In genomic region chr5:179869641-179870402, GRCh38 we compare ENCODE assay signal across 2 cellular contexts.
TF ChIP-seq lines count a peak whose summit lies in the region.

No MANE protein-coding gene starts in this region.

TF ChIP-seq in SK-N-SH, 30 proteins besides CTCF, POLR2A, EP300 and RAD21 (continued from another document):
- TF ChIP-seq REST (IDR thresholded peaks at IDR 0.05; ENCODE audit: low read depth, low read length), result no peak

TF ChIP-seq in SK-N-SH treated with all-trans-retinoic acid at 6 μM for 48 hours, 23 proteins besides CTCF, POLR2A, EP300 and RAD21 (continued from another document):
- TF ChIP-seq, protein P1, sequence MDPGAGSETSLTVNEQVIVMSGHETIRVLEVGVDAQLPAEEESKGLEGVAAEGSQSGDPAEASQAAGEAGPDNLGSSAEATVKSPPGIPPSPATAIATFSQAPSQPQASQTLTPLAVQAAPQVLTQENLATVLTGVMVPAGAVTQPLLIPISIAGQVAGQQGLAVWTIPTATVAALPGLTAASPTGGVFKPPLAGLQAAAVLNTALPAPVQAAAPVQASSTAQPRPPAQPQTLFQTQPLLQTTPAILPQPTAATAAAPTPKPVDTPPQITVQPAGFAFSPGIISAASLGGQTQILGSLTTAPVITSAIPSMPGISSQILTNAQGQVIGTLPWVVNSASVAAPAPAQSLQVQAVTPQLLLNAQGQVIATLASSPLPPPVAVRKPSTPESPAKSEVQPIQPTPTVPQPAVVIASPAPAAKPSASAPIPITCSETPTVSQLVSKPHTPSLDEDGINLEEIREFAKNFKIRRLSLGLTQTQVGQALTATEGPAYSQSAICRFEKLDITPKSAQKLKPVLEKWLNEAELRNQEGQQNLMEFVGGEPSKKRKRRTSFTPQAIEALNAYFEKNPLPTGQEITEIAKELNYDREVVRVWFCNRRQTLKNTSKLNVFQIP (CRISPR knock-in tag; IDR thresholded peaks at IDR 0.05; ENCODE audit: borderline replicate concordance, low read depth), result no peak
- TF ChIP-seq ZNF8 (CRISPR knock-in tag; IDR thresholded peaks at IDR 0.05) (no peak), OSR1 (CRISPR knock-in tag; IDR thresholded peaks at IDR 0.05) (no peak), PPARA (CRISPR knock-in tag; IDR thresholded peaks at IDR 0.05; ENCODE audit: borderline replicate concordance) (no peak), ZC3H10 (CRISPR knock-in tag; IDR thresholded peaks at IDR 0.05) (no peak), ISL1 (CRISPR knock-in tag; IDR thresholded peaks at IDR 0.05) (no peak), ZFP3 (CRISPR knock-in tag; IDR thresholded peaks at IDR 0.05) (no peak), ZFP30 (CRISPR knock-in tag; IDR thresholded peaks at IDR 0.05) (no peak), CSDC2 (CRISPR knock-in tag; IDR thresholded peaks at IDR 0.05) (no peak), TCF4 (CRISPR knock-in tag; IDR thresholded peaks at IDR 0.05; ENCODE audit: borderline replicate concordance) (no peak), BACH2 (CRISPR knock-in tag; IDR thresholded peaks at IDR 0.05; ENCODE audit: borderline replicate concordance) (no peak), GLIS3 (CRISPR knock-in tag; IDR thresholded peaks at IDR 0.05) (no peak), ARNTL (CRISPR knock-in tag; IDR thresholded peaks at IDR 0.05; ENCODE audit: borderline replicate concordance, low read depth) (no peak)
- TF ChIP-seq, protein P2, sequence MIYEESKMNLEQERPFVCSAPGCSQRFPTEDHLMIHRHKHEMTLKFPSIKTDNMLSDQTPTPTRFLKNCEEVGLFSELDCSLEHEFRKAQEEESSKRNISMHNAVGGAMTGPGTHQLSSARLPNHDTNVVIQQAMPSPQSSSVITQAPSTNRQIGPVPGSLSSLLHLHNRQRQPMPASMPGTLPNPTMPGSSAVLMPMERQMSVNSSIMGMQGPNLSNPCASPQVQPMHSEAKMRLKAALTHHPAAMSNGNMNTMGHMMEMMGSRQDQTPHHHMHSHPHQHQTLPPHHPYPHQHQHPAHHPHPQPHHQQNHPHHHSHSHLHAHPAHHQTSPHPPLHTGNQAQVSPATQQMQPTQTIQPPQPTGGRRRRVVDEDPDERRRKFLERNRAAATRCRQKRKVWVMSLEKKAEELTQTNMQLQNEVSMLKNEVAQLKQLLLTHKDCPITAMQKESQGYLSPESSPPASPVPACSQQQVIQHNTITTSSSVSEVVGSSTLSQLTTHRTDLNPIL (CRISPR knock-in tag; IDR thresholded peaks at IDR 0.05; ENCODE audit: low read depth), result no peak
